15 cellular contexts compared by ENCODE assay signal in genomic region chr7:150946826-150947750, GRCh38. TPM values are rescaled to one million over a fixed set of nuclear protein-coding genes. Genes with fewer than 3 reads are reported as not detected.
DNase-seq lines count a peak whose midpoint lies in the region; TF ChIP-seq lines count a peak whose summit lies in the region.
"Had no signal": no experiment of that assay in that cellular context is flagged by ENCODE, and none has a peak within 500 bp of the region (broad histone marks: within the 10 kb centered on the region; RNA-seq: fewer than 3 reads in every experiment).

No MANE protein-coding gene starts in this region.

- peak; percentile 57 for DNase-seq in activated effector memory CD4-positive, alpha-beta T cell treated with anti-CD3 and anti-CD28 coated beads, Interleukin-2, amount 50 U/mL, for 16 hours
- DNase-seq in activated effector memory CD4-positive, alpha-beta T cell treated with Interleukin-2 at 50 U/mL for 16 hours = no peak
- DNase-seq in dorsolateral prefrontal cortex = peak in 6 of 10 donors; percentile 3 to 41 (median 25)
- DNase-seq in left kidney (ENCODE audit: low read depth, low spot score) = peak; percentile 44
- peak; percentile 57 to 78 for DNase-seq in suprapubic skin (ENCODE audit: low spot score in 2 of 2)
- no peak for DNase-seq in NCI-H146 treated with DMSO at 0.1 percent for 48 hours (lab: John Stamatoyannopoulos, UW; ENCODE audit: unreplicated experiment)
- no peak for DNase-seq in EL
- DNase-seq in NCI-H226 = no peak
- DNase-seq: ACHN; effector CD8-positive, alpha-beta T cell; immature natural killer cell; NCI-H1930; NCI-H69; PC-3; stimulated activated CD4-positive, alpha-beta T cell treated with anti-CD3 and anti-CD28 coated beads, Interleukin-15, amount 100 ng/mL, for 24 hours had no signal

- WGBS in suprapubic skin = 52% methylated on average over 14 of the region's 46 CpGs

- TF ChIP-seq POLR2A in suprapubic skin (IDR thresholded peaks at IDR 0.05) = no peak

- no peaks in the 10 kb centered on the region for H3K9me3 ChIP-seq in suprapubic skin

- H3K27ac ChIP-seq in dorsolateral prefrontal cortex (peak overlapping the region in 1 of 59 donors; percentile 50), suprapubic skin (no peak overlapping the region)

- peaks cover 37% of the 10 kb centered on the region for H3K4me1 ChIP-seq in suprapubic skin

- no peaks in the 10 kb centered on the region for H3K36me3 ChIP-seq in suprapubic skin

- H3K27me3 ChIP-seq in dorsolateral prefrontal cortex (peaks cover 0 to 4% (median 0%) of the 10 kb centered on the region in 45 donors), suprapubic skin (peaks cover 43% of the 10 kb centered on the region)

- no peak for TF ChIP-seq EP300 in suprapubic skin (IDR thresholded peaks at IDR 0.05)

- no peak overlapping the region for H3K4me3 ChIP-seq in dorsolateral prefrontal cortex
- H3K4me3 ChIP-seq in suprapubic skin = no peak overlapping the region

- intact Hi-C loops in dorsolateral prefrontal cortex (cut with DNase I) = no loop called here

- TF ChIP-seq CTCF in dorsolateral prefrontal cortex (IDR thresholded peaks at IDR 0.05 in 54 of 56, conservative IDR thresholded peaks at IDR 0.05 in 2 of 56; ENCODE audit: low read depth in 1 of 56, partially characterized antibody in 56 of 56) (no peak), suprapubic skin (IDR thresholded peaks at IDR 0.05) (no peak)

RNA-seq across cellular contexts. Expression of gene KCNH2, which starts 31.0 kb away (rescaled TPM):
- total RNA-seq in dorsolateral prefrontal cortex = 10 to 100 TPM in 118 of 120 experiments, 1 to 10 TPM in 2; 7.8 to 27.9 (median 19.3) TPM
- under 1 TPM in 1 of 4 donors, not detected in 3; 0.70 TPM for total RNA-seq in suprapubic skin

RNA-seq across cellular contexts. Expression of gene NOS3, which starts 43.7 kb away (rescaled TPM):
- 10 to 100 TPM in 67 of 120 experiments, 1 to 10 TPM in 53; 3.3 to 39.1 (median 10.8) TPM for total RNA-seq in dorsolateral prefrontal cortex
- total RNA-seq in suprapubic skin = 10 to 100 TPM in 1 of 4 donors, 1 to 10 TPM in 3; 2.6 to 10.9 (median 6.8) TPM

Comparison
In these comparisons a context has a peak if more than half of its experiments do, and no peak if none do; other contexts are left out.
1. DNase-seq: peak in activated effector memory CD4-positive, alpha-beta T cell treated with anti-CD3 and anti-CD28 coated beads, Interleukin-2, amount 50 U/mL, for 16 hours (single experiment), dorsolateral prefrontal cortex (6 of 10), left kidney (single experiment) and suprapubic skin (2 of 2); none in activated effector memory CD4-positive, alpha-beta T cell treated with Interleukin-2 at 50 U/mL for 16 hours (single experiment), NCI-H146 treated with DMSO at 0.1 percent for 48 hours (single experiment), EL (single experiment) and NCI-H226 (single experiment).
2. RNA of gene KCNH2, which starts 31.0 kb away (total RNA-seq): 7.8 to 27.9 TPM in dorsolateral prefrontal cortex; 0.70 TPM in suprapubic skin; every median in the first group is over 4 times any median in the second.